13 cellular contexts compared by ENCODE assay signal in genomic region chr6:5115168-5115567, GRCh38. TPM values are rescaled to one million over a fixed set of nuclear protein-coding genes. Genes with fewer than 3 reads are reported as not detected.
DNase-seq lines count a peak whose midpoint lies in the region; ATAC-seq, FAIRE-seq and TF ChIP-seq lines count a peak whose summit lies in the region.
"Had no signal": no experiment of that assay in that cellular context is flagged by ENCODE, and none has a peak within 500 bp of the region (broad histone marks: within the 10 kb centered on the region; RNA-seq: fewer than 3 reads in every experiment).

No MANE protein-coding gene starts in this region.

- H3K4me1 ChIP-seq in cardiac muscle cell (ENCODE audit: low read depth): no peaks in the 10 kb centered on the region
- H3K4me1 ChIP-seq in thyroid gland: no peaks in the 10 kb centered on the region

- TF ChIP-seq CTCF in HFF-Myc (IDR thresholded peaks at IDR 0.05; ENCODE audit: low read depth, low read length, missing control alignments) (peak; percentile 29), cardiac muscle cell (IDR thresholded peaks at IDR 0.05; ENCODE audit: low read depth, low read length) (peak; percentile 32), thyroid gland (IDR thresholded peaks at IDR 0.05) (peak in 2 of 6 experiments; percentile 11 to 27)

- no peak for ATAC-seq in GM21528 (IDR thresholded peaks at IDR 0.05; ENCODE audit: low FRiP score, unreplicated experiment)
- ATAC-seq: naive thymus-derived CD4-positive, alpha-beta T cell had no signal

- intact Hi-C loops in thyroid gland (cut with DNase I): no loop called here

- no peak overlapping the region for H3K27ac ChIP-seq in cardiac muscle cell
- H3K27ac ChIP-seq in thyroid gland: no peak overlapping the region
- H3K27ac ChIP-seq: thoracic aorta had no signal

- no peaks in the 10 kb centered on the region for H3K36me3 ChIP-seq in cardiac muscle cell
- H3K36me3 ChIP-seq in thyroid gland: no peaks in the 10 kb centered on the region

- 65 to 72% methylated on average over 10 of the region's 10 CpGs for WGBS in thyroid gland, 2 donors

- no peak overlapping the region for H3K4me3 ChIP-seq in HFF-Myc (replicated peaks; ENCODE audit: low read depth, low read length)
- H3K4me3 ChIP-seq in cardiac muscle cell: no peak overlapping the region
- no peak overlapping the region for H3K4me3 ChIP-seq in thyroid gland (replicated peaks in 1 of 3)
- H3K4me3 ChIP-seq: thoracic aorta had no signal

- no peak for FAIRE-seq in H54 (lab: Jason Lieb, UNC)
- FAIRE-seq in RCC 7860 (lab: Jason Lieb, UNC): no peak
- FAIRE-seq: D721Med, islet of Langerhans had no signal

- H3K9me3 ChIP-seq in cardiac muscle cell (ENCODE audit: low read depth) (no peaks in the 10 kb centered on the region), thyroid gland (no peaks in the 10 kb centered on the region)
- H3K9me3 ChIP-seq: thoracic aorta had no signal

- H3K27me3 ChIP-seq in cardiac muscle cell: no peaks in the 10 kb centered on the region
- no peaks in the 10 kb centered on the region for H3K27me3 ChIP-seq in thyroid gland

- DNase-seq in HFF-Myc (ENCODE audit: extremely low read depth, low read depth) (no peak), amniotic epithelial cell (ENCODE audit: low read depth) (peak; percentile 62), cardiac muscle cell (ENCODE audit: low read depth in 1 of 2, low spot score in 1 of 2) (peak in 1 of 2 donors; percentile 21), thyroid gland (peak; percentile 11 to 18), H54 (ENCODE audit: insufficient read length, low spot score) (no peak), RCC 7860 (ENCODE audit: low spot score) (no peak)
- DNase-seq: naive thymus-derived CD4-positive, alpha-beta T cell; NCI-H1105; NCI-H82 had no signal

- TF ChIP-seq POLR2A in thyroid gland (IDR thresholded peaks at IDR 0.05): no peak
- TF ChIP-seq POLR2A in H54 (IDR thresholded peaks at IDR 0.05; ENCODE audit: low read depth, low read length): no peak

RNA-seq across cellular contexts. Expression of gene PPP1R3G, which starts 30.0 kb away (rescaled TPM):
- total RNA-seq in cardiac muscle cell (6.1 and 7.6 TPM in 2 replicates), thyroid gland (1 to 10 TPM in 1 of 4 donors, under 1 TPM in 3; 0.78 to 1.6 (median 0.91) TPM)
- polyA plus RNA-seq in cardiac muscle cell: 2.6 and 6.3 TPM in 2 replicates
- polyA plus RNA-seq: naive thymus-derived CD4-positive, alpha-beta T cell had no signal

Comparison
In these comparisons a context has a peak if more than half of its experiments do, and no peak if none do; other contexts are left out.
1. DNase-seq: peak in amniotic epithelial cell (single experiment) and thyroid gland (2 of 2); none in HFF-Myc (single experiment), H54 (single experiment) and RCC 7860 (single experiment).